19 cellular contexts compared by ENCODE assay signal in the genomic region with DNA sequence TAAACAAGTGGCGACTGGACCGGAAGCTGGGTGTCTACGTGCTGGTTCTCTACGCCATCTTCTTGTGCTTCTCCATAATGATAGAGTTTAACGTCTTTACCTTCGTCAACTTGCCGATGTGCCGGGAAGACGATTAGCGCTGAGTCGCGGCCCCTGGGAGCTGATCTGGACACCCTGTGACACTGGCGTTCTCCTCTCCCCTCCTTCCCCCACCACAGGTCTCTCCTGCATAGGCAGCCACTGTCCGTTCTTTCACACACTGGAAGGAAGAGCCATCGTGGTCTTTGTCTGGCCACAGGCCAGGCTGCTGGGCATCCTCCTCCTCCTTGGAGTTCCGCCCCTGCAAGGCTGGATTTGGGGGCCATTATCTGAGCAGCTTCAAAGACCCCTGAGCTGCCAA. TPM values are rescaled to one million over a fixed set of nuclear protein-coding genes. Genes with fewer than 3 reads are reported as not detected.
DNase-seq lines count a peak whose midpoint lies in the region; ATAC-seq and TF ChIP-seq lines count a peak whose summit lies in the region.
"Had no signal": no experiment of that assay in that cellular context is flagged by ENCODE, and none has a peak within 500 bp of the region (broad histone marks: within the 10 kb centered on the region; RNA-seq: fewer than 3 reads in every experiment).

No MANE protein-coding gene starts in this region.

- H3K27me3 ChIP-seq in spleen (replicated peaks in 1 of 7) (no peaks in the 10 kb centered on the region), mammary epithelial cell (ENCODE audit: insufficient read depth, low read length) (no peaks in the 10 kb centered on the region)

- dilution Hi-C loops in mammary epithelial cell (cut with HindIII; ENCODE audit: low sequenced_read_pairs) = no loop called here

- no peak for ATAC-seq in activated CD8-positive, alpha-beta memory T cell treated with anti-CD3 and anti-CD28 coated beads, Interleukin-2, amount 10 ng/mL, durations not matched to agents 7 days and 5 days
- ATAC-seq in esophagus mucosa = no peak
- no peak for ATAC-seq in HG03139 (IDR thresholded peaks at IDR 0.05; ENCODE audit: unreplicated experiment)
- ATAC-seq: CD8-positive, alpha-beta T cell; HepG2 had no signal

- no peaks in the 10 kb centered on the region for H3K9me3 ChIP-seq in spleen
- no peaks in the 10 kb centered on the region for H3K9me3 ChIP-seq in mammary epithelial cell (replicated peaks; ENCODE audit: insufficient read depth, low read length)
- H3K9me3 ChIP-seq: HAP-1 had no signal

- peak; percentile 14 for DNase-seq in activated CD8-positive, alpha-beta memory T cell treated with anti-CD3 and anti-CD28 coated beads, Interleukin-2, amount 10 ng/mL, durations not matched to agents 7 days and 5 days
- no peak for DNase-seq in activated CD8-positive, alpha-beta memory T cell treated with anti-CD3 and anti-CD28 coated beads for 24 hours
- DNase-seq in spleen (peak; percentile 48), mammary epithelial cell (no peak), GDM1 (lab: John Stamatoyannopoulos, UW) (no peak)
- DNase-seq: C1 segment of cervical spinal cord, COR-L47, DMS153, DND-41, GF-D8, GOT3, HFFc6 had no signal

- no peak for TF ChIP-seq CTCF in spleen (IDR thresholded peaks at IDR 0.05 in 8 of 11, conservative IDR thresholded peaks at IDR 0.05 in 3 of 11)
- no peak for TF ChIP-seq CTCF in mammary epithelial cell (conservative IDR thresholded peaks at IDR 0.05 in 1 of 2, IDR thresholded peaks at IDR 0.05 in 1 of 2; ENCODE audit: extremely low read depth in 1 of 2, insufficient read depth in 1 of 2, low read depth in 1 of 2, low read length in 2 of 2)

- BruUV-seq in mammary epithelial cell (replicated peaks; lab: Mats Ljungman, UMichigan) = no TSS peak

- H3K4me2 ChIP-seq in mammary epithelial cell (ENCODE audit: insufficient read depth, low read depth, low read length) = no peak overlapping the region

- CTCF ChIA-PET in activated CD8-positive, alpha-beta memory T cell treated with anti-CD3 and anti-CD28 coated beads, Interleukin-2, amount 10 ng/mL, durations not matched to agents 7 days and 5 days (lab: Charles Lee) = no interaction called here
- CTCF ChIA-PET in mammary epithelial cell (lab: Charles Lee; ENCODE audit: low non-redundant PET) = no interaction called here

- no peak overlapping the region for H3K27ac Mint-ChIP-seq in activated CD8-positive, alpha-beta memory T cell treated with anti-CD3 and anti-CD28 coated beads, Interleukin-2, amount 10 ng/mL, durations not matched to agents 7 days and 5 days
- peak overlapping the region; percentile 93 for H3K27ac Mint-ChIP-seq in dendritic cell treated with granulocyte-macrophage colony-stimulating factor and Interleukin-4, amounts not matched to agents 40 ng/mL and 50 ng/mL, for 4 days
- H3K27ac Mint-ChIP-seq: CD8-positive, alpha-beta T cell; HFFc6 had no signal

- 82 to 94% (median 89%) methylated on average over 16 of the region's 16 CpGs for WGBS in spleen, 5 donors
- 88% methylated on average over 14 of the region's 16 CpGs for WGBS in mammary epithelial cell (ENCODE audit: low coverage, missing lambda C conversion rate)

- H3K79me2 ChIP-seq in mammary epithelial cell (ENCODE audit: insufficient read depth, low read length) = no peaks in the 10 kb centered on the region

- intact Hi-C loops in dendritic cell treated with granulocyte-macrophage colony-stimulating factor and Interleukin-4, amounts not matched to agents 40 ng/mL and 50 ng/mL, for 4 days (cut with micrococcal nuclease) = no loop called here
- intact Hi-C loops in spleen (cut with DNase I; ENCODE audit: low total_unique reads) = no loop called here
- intact Hi-C loops in mammary epithelial cell (cut with micrococcal nuclease) = no loop called here

- H2AFZ ChIP-seq in mammary epithelial cell (ENCODE audit: low read depth, low read length) = no peak overlapping the region

- no peaks in the 10 kb centered on the region for H3K9me3 Mint-ChIP-seq in activated CD8-positive, alpha-beta memory T cell treated with anti-CD3 and anti-CD28 coated beads, Interleukin-2, amount 10 ng/mL, durations not matched to agents 7 days and 5 days (ENCODE audit: low read depth)
- no peaks in the 10 kb centered on the region for H3K9me3 Mint-ChIP-seq in dendritic cell treated with granulocyte-macrophage colony-stimulating factor and Interleukin-4, amounts not matched to agents 40 ng/mL and 50 ng/mL, for 4 days
- H3K9me3 Mint-ChIP-seq: CD8-positive, alpha-beta T cell; HFFc6 had no signal

- peaks cover 0 to 4% (median 0%) of the 10 kb centered on the region in 6 donors for H3K36me3 ChIP-seq in spleen
- H3K36me3 ChIP-seq in mammary epithelial cell (ENCODE audit: insufficient read depth, low read length) = no peaks in the 10 kb centered on the region
- H3K36me3 ChIP-seq: HAP-1 had no signal

- peaks cover 7 to 86% (median 47%) of the 10 kb centered on the region in 6 donors for H3K4me1 ChIP-seq in spleen
- H3K4me1 ChIP-seq in mammary epithelial cell (ENCODE audit: insufficient read depth, low read length) = no peaks in the 10 kb centered on the region
- H3K4me1 ChIP-seq: HAP-1 had no signal

- H3K36me3 Mint-ChIP-seq in activated CD8-positive, alpha-beta memory T cell treated with anti-CD3 and anti-CD28 coated beads, Interleukin-2, amount 10 ng/mL, durations not matched to agents 7 days and 5 days = no peaks in the 10 kb centered on the region
- H3K36me3 Mint-ChIP-seq in dendritic cell treated with granulocyte-macrophage colony-stimulating factor and Interleukin-4, amounts not matched to agents 40 ng/mL and 50 ng/mL, for 4 days (ENCODE audit: low read depth) = peaks cover 44% of the 10 kb centered on the region
- H3K36me3 Mint-ChIP-seq: CD8-positive, alpha-beta T cell had no signal

- peaks cover 3% of the 10 kb centered on the region for H3K4me1 Mint-ChIP-seq in activated CD8-positive, alpha-beta memory T cell treated with anti-CD3 and anti-CD28 coated beads, Interleukin-2, amount 10 ng/mL, durations not matched to agents 7 days and 5 days
- H3K4me1 Mint-ChIP-seq in dendritic cell treated with granulocyte-macrophage colony-stimulating factor and Interleukin-4, amounts not matched to agents 40 ng/mL and 50 ng/mL, for 4 days (ENCODE audit: low read depth) = peaks cover 84% of the 10 kb centered on the region

- peaks cover 8% of the 10 kb centered on the region for H3K27me3 Mint-ChIP-seq in activated CD8-positive, alpha-beta memory T cell treated with anti-CD3 and anti-CD28 coated beads, Interleukin-2, amount 10 ng/mL, durations not matched to agents 7 days and 5 days
- H3K27me3 Mint-ChIP-seq in dendritic cell treated with granulocyte-macrophage colony-stimulating factor and Interleukin-4, amounts not matched to agents 40 ng/mL and 50 ng/mL, for 4 days = no peaks in the 10 kb centered on the region

- H3K9ac ChIP-seq in mammary epithelial cell (ENCODE audit: insufficient read depth, low read length) = no peak overlapping the region

- H3K27ac ChIP-seq in spleen = peak overlapping the region in 3 of 8 donors; percentile 56 to 86 (median 61)
- no peak overlapping the region for H3K27ac ChIP-seq in mammary epithelial cell (ENCODE audit: insufficient read depth, low read depth, low read length)
- H3K27ac ChIP-seq: 22Rv1 had no signal

- TF ChIP-seq POLR2A in spleen (IDR thresholded peaks at IDR 0.05) = no peak

- H4K20me1 ChIP-seq in mammary epithelial cell (ENCODE audit: insufficient read depth, low read length) = no peaks in the 10 kb centered on the region

- in situ Hi-C loops in mammary epithelial cell (cut with MboI; ENCODE audit: low sequenced_read_pairs in 2 of 2) = no loop called here

- no peak overlapping the region for H3K4me3 Mint-ChIP-seq in activated CD8-positive, alpha-beta memory T cell treated with anti-CD3 and anti-CD28 coated beads, Interleukin-2, amount 10 ng/mL, durations not matched to agents 7 days and 5 days
- no peak overlapping the region for H3K4me3 Mint-ChIP-seq in dendritic cell treated with granulocyte-macrophage colony-stimulating factor and Interleukin-4, amounts not matched to agents 40 ng/mL and 50 ng/mL, for 4 days
- H3K4me3 Mint-ChIP-seq: CD8-positive, alpha-beta T cell; HFFc6 had no signal

- H3K4me3 ChIP-seq in spleen (no peak overlapping the region), mammary epithelial cell (replicated peaks in 1 of 3; ENCODE audit: insufficient read depth in 1 of 3, low read depth in 2 of 3, low read length in 3 of 3) (no peak overlapping the region)
- H3K4me3 ChIP-seq: HAP-1 had no signal

RNA-seq across cellular contexts. Expression of a gene that starts 20.1 kb away (rescaled TPM):
- 100 to 1,000 TPM in 1 of 2 experiments, 10 to 100 TPM in 1; 76.1 to 122 TPM for total RNA-seq in activated CD8-positive, alpha-beta memory T cell treated with anti-CD3 and anti-CD28 coated beads, Interleukin-2, amount 10 ng/mL, durations not matched to agents 7 days and 5 days
- 100 to 1,000 TPM in 2 of 7 donors, 10 to 100 TPM in 5; 65.4 to 117 (median 95.4) TPM for total RNA-seq in spleen
- 10 to 100 TPM; 17.2 to 28.8 (median 22.9) TPM for polyA plus RNA-seq in spleen
- 5.4 TPM for total RNA-seq in esophagus mucosa
- total RNA-seq in mammary epithelial cell = 10 to 100 TPM in 1 of 2 donors, 1 to 10 TPM in 1; 3.5 to 14.5 TPM
- polyA plus RNA-seq in mammary epithelial cell = 2.4 TPM
- polyA minus RNA-seq in mammary epithelial cell = 7.4 TPM

Comparison
In these comparisons a context has a peak if more than half of its experiments do, and no peak if none do; other contexts are left out.
1. DNase-seq: peak in activated CD8-positive, alpha-beta memory T cell treated with anti-CD3 and anti-CD28 coated beads, Interleukin-2, amount 10 ng/mL, durations not matched to agents 7 days and 5 days (single experiment) and spleen (single experiment); none in activated CD8-positive, alpha-beta memory T cell treated with anti-CD3 and anti-CD28 coated beads for 24 hours (single experiment), mammary epithelial cell (single experiment) and GDM1 (single experiment).
2. RNA of a gene that starts 20.1 kb away (total RNA-seq): 76.1 to 122 TPM in activated CD8-positive, alpha-beta memory T cell treated with anti-CD3 and anti-CD28 coated beads, Interleukin-2, amount 10 ng/mL, durations not matched to agents 7 days and 5 days and 65.4 to 117 TPM in spleen; 3.5 to 14.5 TPM in mammary epithelial cell and 5.4 TPM in esophagus mucosa (single experiment); every median in the first group is over 4 times any median in the second.